ENCODE assay signal across 21 cellular contexts in the genomic region with DNA sequence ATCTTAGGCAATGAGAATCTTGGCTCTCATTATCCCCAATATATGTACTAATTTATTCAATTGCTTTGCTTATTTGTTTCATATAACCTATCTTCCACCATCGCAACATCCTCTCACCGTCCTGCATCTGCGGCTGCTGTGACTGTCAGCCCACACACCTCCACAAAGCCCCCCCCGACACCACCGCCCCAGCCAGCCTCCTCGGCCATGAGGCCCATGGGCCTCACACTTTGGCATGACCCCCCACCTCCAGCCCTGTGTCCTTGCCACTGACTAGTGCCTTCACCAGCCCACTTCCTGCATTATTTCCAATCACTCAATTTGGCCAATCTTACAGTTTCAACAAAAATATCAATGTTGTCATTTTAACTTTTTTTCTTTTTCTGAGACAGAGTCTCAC.
DNase-seq lines count a peak whose midpoint lies in the region; ATAC-seq and TF ChIP-seq lines count a peak whose summit lies in the region.
"Had no signal": no experiment of that assay in that cellular context is flagged by ENCODE, and none has a peak within 500 bp of the region (broad histone marks: within the 10 kb centered on the region; RNA-seq: fewer than 3 reads in every experiment).

No MANE protein-coding gene starts in this region.

- peak overlapping the region; percentile 38 to 81 for H3K27ac Mint-ChIP-seq in stimulated activated naive CD8-positive, alpha-beta T cell treated with anti-CD3 and anti-CD28 coated beads, Interleukin-15, amount 100 ng/mL, for 72 hours
- H3K27ac Mint-ChIP-seq in nephron progenitor cell: no peak overlapping the region
- H3K27ac Mint-ChIP-seq in activated naive CD4-positive, alpha-beta T cell treated with anti-CD3 and anti-CD28 coated beads, Interleukin-2, amount 50 U/mL, for 72 hours: no peak overlapping the region
- H3K27ac Mint-ChIP-seq: CD14-positive monocyte; CD4-positive, alpha-beta T cell; CD8-positive, alpha-beta memory T cell had no signal

- H3K36me3 Mint-ChIP-seq in nephron progenitor cell (ENCODE audit: low read depth): no peaks in the 10 kb centered on the region
- no peaks in the 10 kb centered on the region for H3K36me3 Mint-ChIP-seq in activated naive CD4-positive, alpha-beta T cell treated with anti-CD3 and anti-CD28 coated beads, Interleukin-2, amount 50 U/mL, for 72 hours
- H3K36me3 Mint-ChIP-seq: CD14-positive monocyte; CD8-positive, alpha-beta memory T cell had no signal

- H3K4me1 ChIP-seq in lung (ENCODE audit: control insufficient read depth in 2 of 2, insufficient read depth in 2 of 2, low read length in 2 of 2) (no peaks in the 10 kb centered on the region), gastrocnemius medialis (no peaks in the 10 kb centered on the region)
- H3K4me1 ChIP-seq: BE2C, HAP-1 had no signal

- no peak for ATAC-seq in stimulated activated naive CD8-positive, alpha-beta T cell treated with anti-CD3 and anti-CD28 coated beads, Interleukin-15, amount 100 ng/mL, for 72 hours
- no peak for ATAC-seq in stimulated activated naive CD8-positive, alpha-beta T cell treated with anti-CD3 and anti-CD28 coated beads, Interleukin-15, Interleukin-2, amounts not matched to agents 100 U/mL and 50 U/mL, for 24 hours
- ATAC-seq in lung (ENCODE audit: insufficient read depth, low FRiP score) (no peak), gastrocnemius medialis (no peak)
- ATAC-seq in activated naive CD4-positive, alpha-beta T cell treated with anti-CD3 and anti-CD28 coated beads, Interleukin-2, amount 50 U/mL, for 72 hours: no peak
- ATAC-seq: GM12878 had no signal

- TF ChIP-seq CTCF in lung (IDR thresholded peaks at IDR 0.05; ENCODE audit: control extremely low read depth, extremely low read depth) (no peak), nephron progenitor cell (IDR thresholded peaks at IDR 0.05) (no peak), gastrocnemius medialis (IDR thresholded peaks at IDR 0.05 in 4 of 5, conservative IDR thresholded peaks at IDR 0.05 in 1 of 5) (no peak)

- H3K27ac ChIP-seq in lung (ENCODE audit: low read depth in 1 of 2, low read length in 1 of 2) (no peak overlapping the region), gastrocnemius medialis (no peak overlapping the region)
- H3K27ac ChIP-seq: 22Rv1; BLaER1 treated with 17β-estradiol and CSF1 and Interleukin-3, amounts not matched to agents 10 nM and 100 nM had no signal

- H3K9me3 ChIP-seq in lung (ENCODE audit: control insufficient read depth in 2 of 2, insufficient read depth in 1 of 2, low read length in 1 of 2) (no peaks in the 10 kb centered on the region), gastrocnemius medialis (no peaks in the 10 kb centered on the region)
- H3K9me3 ChIP-seq: BE2C; BLaER1 treated with 17β-estradiol and CSF1 and Interleukin-3, amounts not matched to agents 10 nM and 100 nM; HAP-1 had no signal

- peak; percentile 57 for DNase-seq in activated effector memory CD4-positive, alpha-beta T cell treated with anti-CD3 and anti-CD28 coated beads, Interleukin-2, amount 50 U/mL, for 16 hours
- DNase-seq in activated effector memory CD4-positive, alpha-beta T cell treated with Interleukin-2 at 50 U/mL for 16 hours: no peak
- no peak for DNase-seq in stimulated activated naive CD8-positive, alpha-beta T cell treated with anti-CD3 and anti-CD28 coated beads, Interleukin-15, amount 100 ng/mL, for 72 hours
- DNase-seq in stimulated activated naive CD8-positive, alpha-beta T cell treated with anti-CD3 and anti-CD28 coated beads, Interleukin-15, Interleukin-2, amounts not matched to agents 100 U/mL and 50 U/mL, for 24 hours: no peak
- DNase-seq in lung (ENCODE audit: low spot score): peak; percentile 20
- DNase-seq in nephron progenitor cell: no peak
- no peak for DNase-seq in activated naive CD4-positive, alpha-beta T cell treated with anti-CD3 and anti-CD28 coated beads, Interleukin-2, amount 50 U/mL, for 72 hours (ENCODE audit: low spot score in 2 of 2)
- DNase-seq in gastrocnemius medialis: no peak
- DNase-seq: AML-193; BE2C; CD4-positive, alpha-beta T cell; CD8-positive, alpha-beta memory T cell; DMS 273 treated with DMSO at 0.1 percent for 48 hours; DMS79; GDM1; GOT3 had no signal

- no peak overlapping the region for H3K4me3 Mint-ChIP-seq in stimulated activated naive CD8-positive, alpha-beta T cell treated with anti-CD3 and anti-CD28 coated beads, Interleukin-15, amount 100 ng/mL, for 72 hours
- H3K4me3 Mint-ChIP-seq in nephron progenitor cell: peak overlapping the region; percentile 13
- H3K4me3 Mint-ChIP-seq: CD14-positive monocyte; CD4-positive, alpha-beta T cell; CD8-positive, alpha-beta memory T cell had no signal

- in situ Hi-C loops in gastrocnemius medialis (cut with MboI; ENCODE audit: low sequenced_read_pairs in 4 of 4): no loop called here

- TF ChIP-seq POLR2A in gastrocnemius medialis (IDR thresholded peaks at IDR 0.05): no peak

- no peaks in the 10 kb centered on the region for H3K27me3 Mint-ChIP-seq in stimulated activated naive CD8-positive, alpha-beta T cell treated with anti-CD3 and anti-CD28 coated beads, Interleukin-15, amount 100 ng/mL, for 72 hours
- H3K27me3 Mint-ChIP-seq in nephron progenitor cell (ENCODE audit: low read depth, poor library complexity): peaks cover 8% of the 10 kb centered on the region
- H3K27me3 Mint-ChIP-seq: CD4-positive, alpha-beta T cell had no signal

- H3K36me3 ChIP-seq in lung (ENCODE audit: control insufficient read depth in 2 of 2, insufficient read depth in 2 of 2, low read length in 2 of 2) (no peaks in the 10 kb centered on the region), gastrocnemius medialis (no peaks in the 10 kb centered on the region)
- H3K36me3 ChIP-seq: BE2C; BLaER1 treated with 17β-estradiol and CSF1 and Interleukin-3, amounts not matched to agents 10 nM and 100 nM; HAP-1 had no signal

- H3K4me1 Mint-ChIP-seq in stimulated activated naive CD8-positive, alpha-beta T cell treated with anti-CD3 and anti-CD28 coated beads, Interleukin-15, amount 100 ng/mL, for 72 hours: no peaks in the 10 kb centered on the region
- H3K4me1 Mint-ChIP-seq in nephron progenitor cell: peaks cover 10% of the 10 kb centered on the region
- H3K4me1 Mint-ChIP-seq: CD14-positive monocyte; CD8-positive, alpha-beta memory T cell had no signal

- intact Hi-C loops in gastrocnemius medialis (cut with DNase I; ENCODE audit: low total_unique reads): no loop called here

- H3K27me3 ChIP-seq in lung (ENCODE audit: control insufficient read depth, insufficient read depth) (no peaks in the 10 kb centered on the region), gastrocnemius medialis (no peaks in the 10 kb centered on the region)
- H3K27me3 ChIP-seq: BE2C; BLaER1 treated with 17β-estradiol and CSF1 and Interleukin-3, amounts not matched to agents 10 nM and 100 nM had no signal

- 93 to 94% methylated on average over 6 of the region's 6 CpGs for WGBS in lung, 2 donors

- H3K9me3 Mint-ChIP-seq in stimulated activated naive CD8-positive, alpha-beta T cell treated with anti-CD3 and anti-CD28 coated beads, Interleukin-15, amount 100 ng/mL, for 72 hours: peaks cover 0 to 4% of the 10 kb centered on the region in 2 donors
- no peaks in the 10 kb centered on the region for H3K9me3 Mint-ChIP-seq in nephron progenitor cell
- peaks cover 0 to 5% of the 10 kb centered on the region in 2 donors for H3K9me3 Mint-ChIP-seq in activated naive CD4-positive, alpha-beta T cell treated with anti-CD3 and anti-CD28 coated beads, Interleukin-2, amount 50 U/mL, for 72 hours
- H3K9me3 Mint-ChIP-seq: CD4-positive, alpha-beta T cell had no signal

- H3K4me3 ChIP-seq in lung (no peak overlapping the region), gastrocnemius medialis (no peak overlapping the region)
- H3K4me3 ChIP-seq: BLaER1 treated with 17β-estradiol and CSF1 and Interleukin-3, amounts not matched to agents 10 nM and 100 nM; GM12878; HAP-1 had no signal

Comparison
In these comparisons a context has a peak if more than half of its experiments do, and no peak if none do; other contexts are left out.
1. DNase-seq: peak in activated effector memory CD4-positive, alpha-beta T cell treated with anti-CD3 and anti-CD28 coated beads, Interleukin-2, amount 50 U/mL, for 16 hours (single experiment) and lung (single experiment); none in activated effector memory CD4-positive, alpha-beta T cell treated with Interleukin-2 at 50 U/mL for 16 hours (single experiment), stimulated activated naive CD8-positive, alpha-beta T cell treated with anti-CD3 and anti-CD28 coated beads, Interleukin-15, amount 100 ng/mL, for 72 hours (0 of 2), stimulated activated naive CD8-positive, alpha-beta T cell treated with anti-CD3 and anti-CD28 coated beads, Interleukin-15, Interleukin-2, amounts not matched to agents 100 U/mL and 50 U/mL, for 24 hours (single experiment), nephron progenitor cell (single experiment), activated naive CD4-positive, alpha-beta T cell treated with anti-CD3 and anti-CD28 coated beads, Interleukin-2, amount 50 U/mL, for 72 hours (0 of 2) and gastrocnemius medialis (0 of 2).
2. H3K27ac Mint-ChIP-seq: peak in stimulated activated naive CD8-positive, alpha-beta T cell treated with anti-CD3 and anti-CD28 coated beads, Interleukin-15, amount 100 ng/mL, for 72 hours (2 of 2); none in nephron progenitor cell (single experiment) and activated naive CD4-positive, alpha-beta T cell treated with anti-CD3 and anti-CD28 coated beads, Interleukin-2, amount 50 U/mL, for 72 hours (0 of 2).